ENCODE assay signal across 1 cellular context in the genomic region with DNA sequence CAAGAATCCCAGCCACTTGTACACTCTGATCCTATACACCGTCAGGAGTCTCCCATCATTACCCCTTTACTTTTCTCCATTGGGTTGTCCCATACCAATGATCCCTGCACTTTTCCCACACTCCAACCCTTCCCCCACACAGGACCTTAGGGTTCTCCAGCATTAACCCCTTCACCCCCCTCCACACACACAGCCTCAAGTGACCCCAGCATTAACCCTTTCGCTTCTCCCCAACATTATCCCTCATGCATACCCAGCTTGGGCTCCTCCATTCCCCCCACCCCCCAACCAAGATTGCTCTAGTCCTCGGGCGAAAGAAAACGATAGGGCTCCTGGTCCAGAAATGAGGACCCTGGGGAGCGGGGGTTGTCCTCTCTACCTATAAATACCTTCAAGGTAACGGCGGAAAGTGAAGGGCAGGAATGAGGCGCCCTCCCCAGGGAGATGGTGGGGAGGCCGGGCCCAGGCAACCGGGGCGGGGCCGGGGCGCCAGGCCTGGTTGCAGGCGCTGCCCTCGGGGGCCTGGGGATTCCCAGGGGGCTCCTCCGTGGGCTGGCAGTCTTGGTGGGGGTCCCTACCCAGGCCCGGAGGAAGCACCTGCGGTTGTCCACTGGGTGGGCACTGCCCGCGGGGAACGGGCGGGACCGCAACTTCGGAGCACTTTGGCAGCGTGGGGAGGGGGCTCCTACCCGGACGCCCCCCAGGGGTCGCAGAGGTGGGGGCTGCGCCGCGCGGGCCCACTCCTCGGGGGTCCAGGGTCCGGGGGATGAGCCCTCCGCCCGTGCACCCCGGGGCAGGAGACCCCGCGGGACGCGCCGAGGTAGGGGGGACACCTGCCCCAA.
TF ChIP-seq lines count a peak whose summit lies in the region.

No MANE protein-coding gene starts in this region.

TF ChIP-seq in GM12878, 131 proteins besides CTCF, POLR2A, EP300 and RAD21:
- TF ChIP-seq GATAD2B (conservative IDR thresholded peaks at IDR 0.05; ENCODE audit: low read depth) (peak; percentile 59; the same call in 1 of the 2 replicates), CEBPB (IDR thresholded peaks at IDR 0.05; ENCODE audit: borderline replicate concordance in 1 of 2, low read depth in 2 of 2, low read length in 2 of 2) (no peak), SMAD1 (IDR thresholded peaks at IDR 0.05; ENCODE audit: low read depth, partially characterized antibody) (no peak), MEF2B (IDR thresholded peaks at IDR 0.05; ENCODE audit: partially characterized antibody, poor library complexity, severe bottlenecking) (peak; percentile 84), STAT1 (conservative IDR thresholded peaks at IDR 0.05) (no peak), SREBF2 (IDR thresholded peaks at IDR 0.05; ENCODE audit: low read length) (no peak), DPF2 (IDR thresholded peaks at IDR 0.05) (0 out of 2 replicates have a peak, but pooled peaks have one; percentile 43)
- TF ChIP-seq, protein P1, sequence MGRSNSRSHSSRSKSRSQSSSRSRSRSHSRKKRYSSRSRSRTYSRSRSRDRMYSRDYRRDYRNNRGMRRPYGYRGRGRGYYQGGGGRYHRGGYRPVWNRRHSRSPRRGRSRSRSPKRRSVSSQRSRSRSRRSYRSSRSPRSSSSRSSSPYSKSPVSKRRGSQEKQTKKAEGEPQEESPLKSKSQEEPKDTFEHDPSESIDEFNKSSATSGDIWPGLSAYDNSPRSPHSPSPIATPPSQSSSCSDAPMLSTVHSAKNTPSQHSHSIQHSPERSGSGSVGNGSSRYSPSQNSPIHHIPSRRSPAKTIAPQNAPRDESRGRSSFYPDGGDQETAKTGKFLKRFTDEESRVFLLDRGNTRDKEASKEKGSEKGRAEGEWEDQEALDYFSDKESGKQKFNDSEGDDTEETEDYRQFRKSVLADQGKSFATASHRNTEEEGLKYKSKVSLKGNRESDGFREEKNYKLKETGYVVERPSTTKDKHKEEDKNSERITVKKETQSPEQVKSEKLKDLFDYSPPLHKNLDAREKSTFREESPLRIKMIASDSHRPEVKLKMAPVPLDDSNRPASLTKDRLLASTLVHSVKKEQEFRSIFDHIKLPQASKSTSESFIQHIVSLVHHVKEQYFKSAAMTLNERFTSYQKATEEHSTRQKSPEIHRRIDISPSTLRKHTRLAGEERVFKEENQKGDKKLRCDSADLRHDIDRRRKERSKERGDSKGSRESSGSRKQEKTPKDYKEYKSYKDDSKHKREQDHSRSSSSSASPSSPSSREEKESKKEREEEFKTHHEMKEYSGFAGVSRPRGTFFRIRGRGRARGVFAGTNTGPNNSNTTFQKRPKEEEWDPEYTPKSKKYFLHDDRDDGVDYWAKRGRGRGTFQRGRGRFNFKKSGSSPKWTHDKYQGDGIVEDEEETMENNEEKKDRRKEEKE (IDR thresholded peaks at IDR 0.05), result no peak
- TF ChIP-seq, protein P2, sequence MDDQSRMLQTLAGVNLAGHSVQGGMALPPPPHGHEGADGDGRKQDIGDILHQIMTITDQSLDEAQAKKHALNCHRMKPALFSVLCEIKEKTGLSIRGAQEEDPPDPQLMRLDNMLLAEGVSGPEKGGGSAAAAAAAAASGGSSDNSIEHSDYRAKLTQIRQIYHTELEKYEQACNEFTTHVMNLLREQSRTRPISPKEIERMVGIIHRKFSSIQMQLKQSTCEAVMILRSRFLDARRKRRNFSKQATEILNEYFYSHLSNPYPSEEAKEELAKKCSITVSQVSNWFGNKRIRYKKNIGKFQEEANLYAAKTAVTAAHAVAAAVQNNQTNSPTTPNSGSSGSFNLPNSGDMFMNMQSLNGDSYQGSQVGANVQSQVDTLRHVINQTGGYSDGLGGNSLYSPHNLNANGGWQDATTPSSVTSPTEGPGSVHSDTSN (IDR thresholded peaks at IDR 0.05; ENCODE audit: insufficient replicate concordance, low read depth, low read length), result no peak
- TF ChIP-seq, protein P3, sequence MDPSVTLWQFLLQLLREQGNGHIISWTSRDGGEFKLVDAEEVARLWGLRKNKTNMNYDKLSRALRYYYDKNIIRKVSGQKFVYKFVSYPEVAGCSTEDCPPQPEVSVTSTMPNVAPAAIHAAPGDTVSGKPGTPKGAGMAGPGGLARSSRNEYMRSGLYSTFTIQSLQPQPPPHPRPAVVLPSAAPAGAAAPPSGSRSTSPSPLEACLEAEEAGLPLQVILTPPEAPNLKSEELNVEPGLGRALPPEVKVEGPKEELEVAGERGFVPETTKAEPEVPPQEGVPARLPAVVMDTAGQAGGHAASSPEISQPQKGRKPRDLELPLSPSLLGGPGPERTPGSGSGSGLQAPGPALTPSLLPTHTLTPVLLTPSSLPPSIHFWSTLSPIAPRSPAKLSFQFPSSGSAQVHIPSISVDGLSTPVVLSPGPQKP (IDR thresholded peaks at IDR 0.05; ENCODE audit: low read depth, low read length), result no peak
